27 cellular contexts compared by ENCODE assay signal in the genomic region with DNA sequence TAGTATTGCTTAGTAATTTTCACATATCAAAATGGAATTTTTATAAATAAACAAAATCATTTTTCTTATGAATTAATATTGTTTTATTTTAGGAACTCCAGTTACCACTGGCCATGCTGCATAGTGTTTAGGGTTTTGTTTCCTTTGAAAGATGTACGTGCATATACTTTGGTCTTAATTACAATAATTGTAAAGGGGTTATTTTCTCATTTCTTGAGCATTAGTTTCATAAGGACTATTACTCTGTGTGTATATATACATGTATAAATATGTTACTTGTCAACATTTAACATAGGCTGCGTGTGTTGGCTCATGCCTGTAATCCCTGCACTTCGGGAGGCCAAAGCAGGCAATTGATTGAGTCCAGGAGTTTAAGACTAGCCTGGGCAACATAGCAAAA.
"Had no signal": no experiment of that assay in that cellular context is flagged by ENCODE, and none has a peak within 500 bp of the region (broad histone marks: within the 10 kb centered on the region; RNA-seq: fewer than 3 reads in every experiment).

No MANE protein-coding gene starts in this region.

- FAIRE-seq: colon, endometrium, endothelial cell of umbilical vein, frontal cortex had no signal

- ATAC-seq: effector memory CD8-positive, alpha-beta T cell; gastrocnemius medialis; gastroesophageal sphincter; heart left ventricle; heart right ventricle had no signal

- H3K4me3 ChIP-seq: colonic mucosa, coronary artery, dorsolateral prefrontal cortex, esophagus muscularis mucosa, esophagus squamous epithelium, gastrocnemius medialis, gastroesophageal sphincter, heart left ventricle, heart right ventricle had no signal

- H3K27ac ChIP-seq: colonic mucosa, coronary artery, dorsolateral prefrontal cortex, epithelial cell of prostate, esophagus muscularis mucosa, esophagus squamous epithelium, foreskin keratinocyte, gastrocnemius medialis, gastroesophageal sphincter, heart left ventricle, heart right ventricle had no signal

- H3K9me3 ChIP-seq: colonic mucosa, esophagus muscularis mucosa, gastrocnemius medialis, gastroesophageal sphincter had no signal

- H3K4me1 ChIP-seq: colonic mucosa, gastrocnemius medialis had no signal

- DNase-seq: colonic mucosa; cortex of kidney; dermis blood vessel endothelial cell; dorsolateral prefrontal cortex; effector CD4-positive, alpha-beta T cell; effector CD8-positive, alpha-beta T cell; effector memory CD4-positive, alpha-beta T cell; effector memory CD8-positive, alpha-beta T cell; endodermal cell; erythroblast; esophagus squamous epithelium; foreskin fibroblast; foreskin melanocyte; gastrocnemius medialis; glutamatergic neuron; head of caudate nucleus; heart left ventricle; heart right ventricle had no signal

- H3K27me3 ChIP-seq: colonic mucosa, dorsolateral prefrontal cortex, esophagus muscularis mucosa, esophagus squamous epithelium, foreskin keratinocyte, gastrocnemius medialis, gastroesophageal sphincter, heart left ventricle, heart right ventricle had no signal
